Comparison of ENCODE assay signal across 28 cellular contexts in genomic region chr15:54159044-54159443, GRCh38.
"Had no signal": no experiment of that assay in that cellular context is flagged by ENCODE, and none has a peak within 500 bp of the region (broad histone marks: within the 10 kb centered on the region; RNA-seq: fewer than 3 reads in every experiment).

No MANE protein-coding gene starts in this region.

- H3K27ac ChIP-seq: coronary artery, esophagus squamous epithelium, gastrocnemius medialis, left lung, neural progenitor cell, parathyroid adenoma, right atrium auricular region, suprapubic skin, transverse colon, upper lobe of right lung, uterus had no signal

- H3K4me3 ChIP-seq: coronary artery, esophagus squamous epithelium, gastrocnemius medialis, left lung, neural progenitor cell, right atrium auricular region, smooth muscle cell, suprapubic skin, transverse colon, upper lobe of right lung, uterus had no signal

- H3K36me3 ChIP-seq: esophagus squamous epithelium, gastrocnemius medialis, left lung, neural progenitor cell, right atrium auricular region, suprapubic skin, transverse colon, upper lobe of right lung, uterus had no signal

- ATAC-seq: gastrocnemius medialis; left lung; naive thymus-derived CD4-positive, alpha-beta T cell; sciatic nerve; stimulated activated naive CD8-positive, alpha-beta T cell treated with anti-CD3 and anti-CD28 coated beads, Interleukin-15, amount 100 ng/mL, for 72 hours; upper lobe of right lung had no signal

- H3K79me2 ChIP-seq: parathyroid adenoma had no signal

- DNase-seq: dermis blood vessel endothelial cell; effector memory CD4-positive, alpha-beta T cell; erythroblast; esophagus squamous epithelium; gastrocnemius medialis; head of caudate nucleus; kidney; left lung; mammary epithelial cell; mesendoderm; midbrain; naive thymus-derived CD4-positive, alpha-beta T cell; stimulated activated CD4-positive, alpha-beta T cell treated with anti-CD3 and anti-CD28 coated beads, Interleukin-12 subunit alpha, Interleukin-12 subunit beta, amount 100 ng/mL, for 4 hours; stimulated activated CD4-positive, alpha-beta T cell treated with anti-CD3 and anti-CD28 coated beads, Interleukin-1b, Interleukin-23, amount 100 ng/mL, for 48 hours; stimulated activated CD4-positive, alpha-beta T cell treated with anti-CD3 and anti-CD28 coated beads, Interleukin-4, amount 100 ng/mL, for 1 hour; stimulated activated CD8-positive, alpha-beta memory T cell treated with anti-CD3 and anti-CD28 coated beads, Interleukin-4, amount 100 ng/mL, for 48 hours; stimulated activated naive CD4-positive, alpha-beta T cell; stimulated activated naive CD8-positive, alpha-beta T cell treated with anti-CD3 and anti-CD28 coated beads, Interleukin-15, amount 100 ng/mL, for 72 hours; transverse colon; upper lobe of right lung; uterus had no signal

- H3K9ac ChIP-seq: neural progenitor cell, parathyroid adenoma had no signal

- H2AFZ ChIP-seq: neural progenitor cell, parathyroid adenoma had no signal

- H3K9me3 ChIP-seq: esophagus squamous epithelium, gastrocnemius medialis, left lung, right atrium auricular region, suprapubic skin, transverse colon, upper lobe of right lung, uterus had no signal

- H3K4me2 ChIP-seq: neural progenitor cell, smooth muscle cell had no signal

- H3K4me1 ChIP-seq: esophagus squamous epithelium, gastrocnemius medialis, left lung, neural progenitor cell, parathyroid adenoma, right atrium auricular region, suprapubic skin, transverse colon, upper lobe of right lung, uterus had no signal

- H3K27me3 ChIP-seq: esophagus squamous epithelium, gastrocnemius medialis, left lung, neural progenitor cell, right atrium auricular region, suprapubic skin, transverse colon, upper lobe of right lung, uterus had no signal
